19 cellular contexts compared by ENCODE assay signal in the genomic region with DNA sequence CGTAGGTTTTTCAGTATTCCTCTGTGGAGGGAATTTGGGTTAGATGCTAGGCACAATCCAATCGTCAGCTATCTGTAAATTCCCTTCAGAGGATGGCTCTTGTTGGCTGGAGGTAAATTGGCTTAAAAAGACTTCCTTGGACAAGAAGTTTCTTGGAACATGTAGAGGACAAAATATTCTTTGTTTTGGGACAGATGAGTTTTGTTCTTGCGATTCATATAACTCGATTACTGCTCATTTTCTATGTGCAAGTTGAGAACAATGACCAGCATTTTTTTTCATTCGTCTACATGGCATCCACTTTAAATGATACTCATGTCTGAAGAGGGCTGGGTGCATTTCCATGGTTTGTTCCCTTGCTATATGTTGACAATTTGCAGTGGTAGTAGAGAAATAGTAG. TPM values are rescaled to one million over a fixed set of nuclear protein-coding genes. Genes with fewer than 3 reads are reported as not detected.
A peak's percentile ranks its signal among the peaks of the same experiment; 100 is the strongest.
DNase-seq lines count a peak whose midpoint lies in the region; ATAC-seq and TF ChIP-seq lines count a peak whose summit lies in the region.
"Had no signal": no experiment of that assay in that cellular context is flagged by ENCODE, and none has a peak within 500 bp of the region (broad histone marks: within the 10 kb centered on the region; RNA-seq: fewer than 3 reads in every experiment).

No MANE protein-coding gene starts in this region.

- H3K27me3 ChIP-seq in SK-N-SH (ENCODE audit: insufficient read depth) (no peaks in the 10 kb centered on the region), esophagus muscularis mucosa (no peaks in the 10 kb centered on the region), trophoblast cell (ENCODE audit: insufficient read depth, low read length) (no peaks in the 10 kb centered on the region), upper lobe of left lung (no peaks in the 10 kb centered on the region)
- H3K27me3 ChIP-seq: BLaER1, right lobe of liver had no signal

- H4K20me1 ChIP-seq in SK-N-SH (ENCODE audit: insufficient read depth) = no peaks in the 10 kb centered on the region
- H4K20me1 ChIP-seq: BLaER1 had no signal

- peak overlapping the region; percentile 14 for H3K4ac ChIP-seq in trophoblast cell (ENCODE audit: low read depth, low read length)

- no peak overlapping the region for H3K4me2 ChIP-seq in SK-N-SH
- H3K4me2 ChIP-seq in trophoblast cell (ENCODE audit: low read length) = no peak overlapping the region
- H3K4me2 ChIP-seq: BLaER1 had no signal

- no peak overlapping the region for H3K18ac ChIP-seq in trophoblast cell (ENCODE audit: low read length)

- H4K91ac ChIP-seq in trophoblast cell (ENCODE audit: low read depth, low read length) = no peak overlapping the region

- H3K4me1 ChIP-seq in SK-N-SH (ENCODE audit: control insufficient read depth in 1 of 2, insufficient read depth in 2 of 2, low read depth in 1 of 2, low read length in 1 of 2) = peaks cover 8 to 30% of the 10 kb centered on the region in 2 experiments; a peak in 2 of 4 replicates
- H3K4me1 ChIP-seq in esophagus muscularis mucosa = peaks cover 60 to 98% (median 95%) of the 10 kb centered on the region in 4 donors
- H3K4me1 ChIP-seq in trophoblast cell (ENCODE audit: control insufficient read depth in 1 of 2, insufficient read depth in 2 of 2, low read length in 2 of 2) = peaks cover 45 to 57% of the 10 kb centered on the region in 2 experiments
- H3K4me1 ChIP-seq in upper lobe of left lung = peaks cover 17 to 65% (median 31%) of the 10 kb centered on the region in 4 donors
- H3K4me1 ChIP-seq: BLaER1, right lobe of liver had no signal

- no peak overlapping the region for H2AFZ ChIP-seq in SK-N-SH (ENCODE audit: low read depth)
- no peak overlapping the region for H2AFZ ChIP-seq in trophoblast cell (ENCODE audit: insufficient read depth, low read length, poor library complexity)

- H3K9me2 ChIP-seq in SK-N-SH = no peaks in the 10 kb centered on the region

- H2BK120ac ChIP-seq in trophoblast cell (ENCODE audit: insufficient read depth, low read length, poor library complexity) = no peak overlapping the region

- intact Hi-C loops in esophagus muscularis mucosa (cut with DNase I) = loop anchor here (5.0 kb wide), 1 partner anchor 49 kb away; no protein-coding TSS in a partner anchor

- H2AK5ac ChIP-seq in trophoblast cell (ENCODE audit: low read length) = no peak overlapping the region

- TF ChIP-seq CTCF in SK-N-SH (IDR thresholded peaks at IDR 0.05) = no peak
- TF ChIP-seq CTCF in esophagus muscularis mucosa (IDR thresholded peaks at IDR 0.05) = no peak
- no peak for TF ChIP-seq CTCF in upper lobe of left lung (IDR thresholded peaks at IDR 0.05)

- TF ChIP-seq POLR2A in esophagus muscularis mucosa (IDR thresholded peaks at IDR 0.05; ENCODE audit: low read depth) = no peak
- no peak for TF ChIP-seq POLR2A in upper lobe of left lung (IDR thresholded peaks at IDR 0.05)

- H4K12ac ChIP-seq in trophoblast cell (ENCODE audit: low read depth, low read length) = no peak overlapping the region

- WGBS in SK-N-SH (ENCODE audit: low lambda C conversion rate) = 95% methylated on average over 5 of the region's 5 CpGs
- 70% methylated on average over 5 of the region's 5 CpGs for WGBS in esophagus muscularis mucosa
- WGBS in trophoblast cell (ENCODE audit: extremely low coverage, insufficient coverage, insufficient read length) = no CpG with 5 or more reads among the region's 5 CpGs
- WGBS in upper lobe of left lung, 2 donors = 69 to 73% methylated on average over 5 of the region's 5 CpGs

- POLR2A ChIA-PET in SK-N-SH (lab: Yijun Ruan, JAX) = no interaction called here

- H2BK5ac ChIP-seq in trophoblast cell (ENCODE audit: low read depth, low read length, poor library complexity) = no peak overlapping the region

- H3K27ac ChIP-seq in SK-N-SH (ENCODE audit: low read depth in 2 of 2, low read length in 1 of 2) (peak overlapping the region in 1 of 2 experiments; percentile 88; a peak in 2 of 4 replicates), esophagus muscularis mucosa (replicated peaks in 1 of 4) (peak overlapping the region; percentile 91 to 98 (median 92)), trophoblast cell (ENCODE audit: low read depth, low read length) (peak overlapping the region; percentile 70), upper lobe of left lung (peak overlapping the region in 3 of 4 donors; percentile 40 to 58 (median 48))
- H3K27ac ChIP-seq: BLaER1, right lobe of liver had no signal

- H3K9me3 ChIP-seq in SK-N-SH (no peaks in the 10 kb centered on the region), esophagus muscularis mucosa (no peaks in the 10 kb centered on the region), trophoblast cell (ENCODE audit: insufficient read depth, low read depth, low read length) (no peaks in the 10 kb centered on the region), upper lobe of left lung (no peaks in the 10 kb centered on the region)
- H3K9me3 ChIP-seq: BLaER1, right lobe of liver had no signal

- no peak overlapping the region for H3K14ac ChIP-seq in trophoblast cell (ENCODE audit: low read length)

- DNase-seq in SK-N-SH = no peak
- no peak for DNase-seq in esophagus muscularis mucosa (ENCODE audit: extremely low spot score)
- DNase-seq in trophoblast cell = no peak
- no peak for DNase-seq in upper lobe of left lung
- no peak for DNase-seq in NCI-H2171 (lab: John Stamatoyannopoulos, UW)
- no peak for DNase-seq in T1000 (lab: John Stamatoyannopoulos, UW)
- DNase-seq in germinal center (ENCODE audit: low spot score) = no peak
- DNase-seq: activated CD4-positive, alpha-beta T cell treated with anti-CD3 and anti-CD28 coated beads for 1 hour; activated naive CD8-positive, alpha-beta T cell treated with anti-CD3 and anti-CD28 coated beads, Interleukin-2, amount 10 ng/mL, durations not matched to agents 7 days and 5 days; KG1; NCI-H2081 treated with DMSO at 0.1 percent for 48 hours; NCI-H524; right lobe of liver; stimulated activated CD4-positive, alpha-beta T cell treated with anti-CD3 and anti-CD28 coated beads, Interleukin-2, amount 100 ng/mL, for 24 hours had no signal

- peaks cover 42% of the 10 kb centered on the region for H3F3A ChIP-seq in SK-N-SH (replicated peaks; ENCODE audit: insufficient read depth)

- H3K4me3 ChIP-seq in SK-N-SH (ENCODE audit: low read depth in 2 of 2, low read length in 1 of 2) (no peak overlapping the region), esophagus muscularis mucosa (no peak overlapping the region), trophoblast cell (ENCODE audit: low read depth, low read length) (no peak overlapping the region), upper lobe of left lung (no peak overlapping the region)
- H3K4me3 ChIP-seq: BLaER1, right lobe of liver had no signal

- CTCF ChIA-PET in SK-N-SH (lab: Yijun Ruan, JAX) = interaction anchor here (1.2 kb wide), 1 partner anchor 101 kb away, joined by 3 read pairs; no protein-coding TSS in a partner anchor

- ATAC-seq in SK-N-SH treated with all-trans-retinoic acid at 6 μM for 48 hours = no peak
- no peak for ATAC-seq in upper lobe of left lung (ENCODE audit: low FRiP score in 2 of 2)

- H3K79me1 ChIP-seq in trophoblast cell (ENCODE audit: low read length) = peaks cover 39% of the 10 kb centered on the region

- H3K23ac ChIP-seq in trophoblast cell (ENCODE audit: low read length) = no peak overlapping the region

- H3K9ac ChIP-seq in SK-N-SH (peak overlapping the region; percentile 15; the same call in 1 of the 2 replicates), trophoblast cell (ENCODE audit: low read length) (no peak overlapping the region)
- H3K9ac ChIP-seq: BLaER1 had no signal

- H4K8ac ChIP-seq in trophoblast cell (ENCODE audit: low read depth, low read length) = no peak overlapping the region

- TF ChIP-seq EP300 in SK-N-SH (IDR thresholded peaks at IDR 0.05; ENCODE audit: borderline replicate concordance in 1 of 2, low read depth in 1 of 2, low read length in 1 of 2) = no peak
- TF ChIP-seq EP300 in esophagus muscularis mucosa (IDR thresholded peaks at IDR 0.05) = no peak
- no peak for TF ChIP-seq EP300 in upper lobe of left lung (IDR thresholded peaks at IDR 0.05)

- no peak for TF ChIP-seq RAD21 in SK-N-SH (IDR thresholded peaks at IDR 0.05; ENCODE audit: low read length)

- H2BK12ac ChIP-seq in trophoblast cell (ENCODE audit: low read length) = no peak overlapping the region

- H3K36me3 ChIP-seq in SK-N-SH (replicated peaks in 1 of 2; ENCODE audit: control insufficient read depth in 1 of 2, insufficient read depth in 2 of 2, low read length in 1 of 2) (peaks cover 0 to 18% of the 10 kb centered on the region in 2 experiments), esophagus muscularis mucosa (no peaks in the 10 kb centered on the region), trophoblast cell (ENCODE audit: control insufficient read depth in 1 of 2, insufficient read depth in 2 of 2, low read length in 2 of 2) (peaks cover 9 to 11% of the 10 kb centered on the region in 2 experiments), upper lobe of left lung (no peaks in the 10 kb centered on the region)
- H3K36me3 ChIP-seq: BLaER1, right lobe of liver had no signal

- H3K79me2 ChIP-seq in SK-N-SH (ENCODE audit: insufficient read depth) (peaks cover 83% of the 10 kb centered on the region), trophoblast cell (ENCODE audit: control insufficient read depth, insufficient read depth, low read length, poor library complexity) (peaks cover 9% of the 10 kb centered on the region)

TF ChIP-seq in SK-N-SH, 30 proteins besides CTCF, POLR2A, EP300 and RAD21 (continues in another document):
- TF ChIP-seq SMC3 (IDR thresholded peaks at IDR 0.05; ENCODE audit: low read depth, low read length) (no peak), CHD2 (IDR thresholded peaks at IDR 0.05; ENCODE audit: low read length, partially characterized antibody) (no peak)

RNA-seq across cellular contexts. Expression of gene COL4A2, which starts 41.7 kb away (rescaled TPM):
- polyA plus RNA-seq in SK-N-SH (2012; rRNA removed) = 61.1 and 137 TPM in 2 replicates
- polyA plus RNA-seq in SK-N-SH (2012; cell fraction: cytosol; rRNA removed) = 42.5 and 60.6 TPM in 2 replicates
- 103 and 166 TPM in 2 replicates for polyA plus RNA-seq in SK-N-SH (2012; cell fraction: nucleus; rRNA removed)
- total RNA-seq in esophagus muscularis mucosa = 100 to 1,000 TPM; 419 to 931 (median 555) TPM
- polyA plus RNA-seq in trophoblast cell (2013) = 769 and 825 TPM in 2 replicates
- 100 to 1,000 TPM; 169 to 458 (median 258) TPM for total RNA-seq in upper lobe of left lung
- total RNA-seq: activated CD8-positive, alpha-beta memory T cell treated with anti-CD3 and anti-CD28 coated beads for 36 hours; activated naive CD8-positive, alpha-beta T cell treated with anti-CD3 and anti-CD28 coated beads, Interleukin-2, amount 10 ng/mL, durations not matched to agents 7 days and 5 days; activated T-helper 1 cell treated with anti-CD3 and anti-CD28 coated beads, Interleukin-12 subunit alpha, Interleukin-12 subunit beta, Interleukin-2, Interleukin-4 antibody, amounts not matched to agents 30 ng/mL and 10 ng/mL and 1 ng/mL, durations not matched to agents 14 hours and 24 hours and 36 hours; T-helper 2 cell treated with Interferon-gamma antibody and Interleukin-4, amounts not matched to agents 100 ng/mL and 5 ng/mL, for 36 hours had no signal

RNA-seq across cellular contexts. Expression of gene COL4A1, which starts 41.8 kb away (rescaled TPM):
- 28.2 and 30.3 TPM in 2 replicates for polyA plus RNA-seq in SK-N-SH (2012; rRNA removed)
- polyA plus RNA-seq in SK-N-SH (2012; cell fraction: cytosol; rRNA removed) = 28.1 and 32.5 TPM in 2 replicates
- polyA plus RNA-seq in SK-N-SH (2012; cell fraction: nucleus; rRNA removed) = 48.2 and 61.1 TPM in 2 replicates
- total RNA-seq in esophagus muscularis mucosa (100 to 1,000 TPM; 328 to 578 (median 405) TPM), upper lobe of left lung (100 to 1,000 TPM in 4 of 6 donors, 10 to 100 TPM in 2; 81.7 to 309 (median 167) TPM)
- 445 and 497 TPM in 2 replicates for polyA plus RNA-seq in trophoblast cell (2013)
- total RNA-seq: activated CD8-positive, alpha-beta memory T cell treated with anti-CD3 and anti-CD28 coated beads for 36 hours; activated naive CD8-positive, alpha-beta T cell treated with anti-CD3 and anti-CD28 coated beads, Interleukin-2, amount 10 ng/mL, durations not matched to agents 7 days and 5 days; activated T-helper 1 cell treated with anti-CD3 and anti-CD28 coated beads, Interleukin-12 subunit alpha, Interleukin-12 subunit beta, Interleukin-2, Interleukin-4 antibody, amounts not matched to agents 30 ng/mL and 10 ng/mL and 1 ng/mL, durations not matched to agents 14 hours and 24 hours and 36 hours; T-helper 2 cell treated with Interferon-gamma antibody and Interleukin-4, amounts not matched to agents 100 ng/mL and 5 ng/mL, for 36 hours had no signal
